In the genomic region with DNA sequence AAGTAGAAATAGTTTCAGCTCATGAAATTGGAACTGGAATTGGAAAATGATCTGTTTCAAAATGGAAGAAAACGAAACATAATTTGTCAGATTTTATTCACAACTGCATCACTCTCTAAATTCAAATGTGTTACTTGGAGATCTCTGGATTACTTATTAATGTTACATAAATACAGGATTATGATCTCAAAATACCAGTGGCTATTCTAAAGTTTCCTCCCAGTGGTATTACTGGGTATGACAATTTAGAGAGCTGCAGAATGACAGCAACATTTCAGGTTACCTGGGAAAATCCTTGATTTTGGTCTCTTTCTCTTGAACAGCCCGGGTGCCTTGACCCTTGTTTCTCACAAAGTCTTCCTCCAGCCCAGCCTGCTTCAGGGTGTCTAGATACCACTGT, we compare ENCODE assay signal across 12 cellular contexts.
DNase-seq lines count a peak whose midpoint lies in the region; ATAC-seq and TF ChIP-seq lines count a peak whose summit lies in the region.
"Had no signal": no experiment of that assay in that cellular context is flagged by ENCODE, and none has a peak within 500 bp of the region (broad histone marks: within the 10 kb centered on the region; RNA-seq: fewer than 3 reads in every experiment).

No MANE protein-coding gene starts in this region.

- no peak overlapping the region for H3K4me3 ChIP-seq in retinal pigment epithelial cell (ENCODE audit: low read length)
- H3K4me3 ChIP-seq: BLaER1 treated with 17β-estradiol and CSF1 and Interleukin-3, amounts not matched to agents 10 nM and 100 nM; SJSA1; stomach had no signal

- ATAC-seq in HG03469 (IDR thresholded peaks at IDR 0.05; ENCODE audit: unreplicated experiment) (no peak), GM21360 (IDR thresholded peaks at IDR 0.05; ENCODE audit: unreplicated experiment) (no peak), GM21723 (IDR thresholded peaks at IDR 0.05; ENCODE audit: unreplicated experiment) (no peak)
- ATAC-seq: right cardiac atrium had no signal

- DNase-seq in NCI-H82 (lab: John Stamatoyannopoulos, UW) (peak; percentile 8), NCI-H82 treated with DMSO at 0.1 percent for 48 hours (lab: John Stamatoyannopoulos, UW; ENCODE audit: unreplicated experiment) (no peak), NCI-H226 (peak; percentile 6), epidermal melanocyte (ENCODE audit: insufficient read length, low spot score) (peak; percentile 31), retinal pigment epithelial cell (ENCODE audit: low read depth) (no peak)
- DNase-seq: right cardiac atrium, stomach had no signal

- peak; percentile 44 for TF ChIP-seq CTCF in retinal pigment epithelial cell (conservative IDR thresholded peaks at IDR 0.05; ENCODE audit: low read depth, low read length)

Comparison
In these comparisons a context has a peak if more than half of its experiments do, and no peak if none do; other contexts are left out.
1. DNase-seq: peak in NCI-H82 (single experiment), NCI-H226 (single experiment) and epidermal melanocyte (single experiment); none in NCI-H82 treated with DMSO at 0.1 percent for 48 hours (single experiment) and retinal pigment epithelial cell (single experiment).